In genomic region chr2:241149925-241150659, GRCh38 we compare ENCODE assay signal across 8 cellular contexts. TPM values are rescaled to one million over a fixed set of nuclear protein-coding genes. Genes with fewer than 3 reads are reported as not detected.
A peak's percentile ranks its signal among the peaks of the same experiment; 100 is the strongest.
DNase-seq lines count a peak whose midpoint lies in the region; ATAC-seq and TF ChIP-seq lines count a peak whose summit lies in the region.

A gene with protein sequence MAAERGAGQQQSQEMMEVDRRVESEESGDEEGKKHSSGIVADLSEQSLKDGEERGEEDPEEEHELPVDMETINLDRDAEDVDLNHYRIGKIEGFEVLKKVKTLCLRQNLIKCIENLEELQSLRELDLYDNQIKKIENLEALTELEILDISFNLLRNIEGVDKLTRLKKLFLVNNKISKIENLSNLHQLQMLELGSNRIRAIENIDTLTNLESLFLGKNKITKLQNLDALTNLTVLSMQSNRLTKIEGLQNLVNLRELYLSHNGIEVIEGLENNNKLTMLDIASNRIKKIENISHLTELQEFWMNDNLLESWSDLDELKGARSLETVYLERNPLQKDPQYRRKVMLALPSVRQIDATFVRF (plus strand): TSS chr2:241150467. CDS start chr2:241150496, 29 bp downstream.

- H3K4me3 Mint-ChIP-seq in CD4-positive, CD25-positive, alpha-beta regulatory T cell = peak within 1 kb of the TSS; percentile 95 to 100 (median 98)

- peaks cover 6% of the 10 kb centered on the region for H3K27me3 Mint-ChIP-seq in CD4-positive, CD25-positive, alpha-beta regulatory T cell

- peak; percentile 9 for TF ChIP-seq CTCF in liver (IDR thresholded peaks at IDR 0.05; ENCODE audit: low read depth, low read length, missing input control)

- peak within 1 kb of the TSS; percentile 93 to 98 (median 95) for H3K27ac Mint-ChIP-seq in CD4-positive, CD25-positive, alpha-beta regulatory T cell

- peak within 1 kb of the TSS; percentile 75 for H3K27ac ChIP-seq in CD4-positive, CD25-positive, alpha-beta regulatory T cell (ENCODE audit: insufficient read depth, low read length, poor library complexity, severe bottlenecking)
- H3K27ac ChIP-seq in liver (ENCODE audit: low read depth in 1 of 2, low read length in 2 of 2) = peak within 1 kb of the TSS; percentile 55 to 64

- DNase-seq in CD4-positive, CD25-positive, alpha-beta regulatory T cell = peak; percentile 95 to 97 (median 96)
- peak; percentile 95 for DNase-seq in NCI-H774 (lab: John Stamatoyannopoulos, UW)
- DNase-seq in activated CD4-positive, alpha-beta T cell treated with anti-CD3 and anti-CD28 coated beads, Interleukin-2, amount 50 U/mL, for 4 hours = peak; percentile 92 to 93
- DNase-seq in dermis blood vessel endothelial cell = peak; percentile 96
- DNase-seq in stimulated activated CD4-positive, alpha-beta T cell treated with anti-CD3 and anti-CD28 coated beads, Interleukin-4, amount 100 ng/mL, for 24 hours = peak; percentile 96

- no peaks in the 10 kb centered on the region for H3K9me3 Mint-ChIP-seq in CD4-positive, CD25-positive, alpha-beta regulatory T cell

- H3K9me3 ChIP-seq in CD4-positive, CD25-positive, alpha-beta regulatory T cell (ENCODE audit: control insufficient read depth in 2 of 2, low read length in 2 of 2) = no peaks in the 10 kb centered on the region
- H3K9me3 ChIP-seq in liver (ENCODE audit: control insufficient read depth in 4 of 4, low read length in 3 of 4) = no peaks in the 10 kb centered on the region

- H3K27me3 ChIP-seq in CD4-positive, CD25-positive, alpha-beta regulatory T cell (ENCODE audit: control insufficient read depth, insufficient read depth, low read length) = no peaks in the 10 kb centered on the region
- H3K27me3 ChIP-seq in liver (ENCODE audit: control insufficient read depth in 4 of 4, insufficient read depth in 4 of 4, low read length in 3 of 4) = no peaks in the 10 kb centered on the region

- peak within 1 kb of the TSS; percentile 88 for H3K4me3 ChIP-seq in CD4-positive, CD25-positive, alpha-beta regulatory T cell (ENCODE audit: low read depth, low read length)
- peak within 1 kb of the TSS; percentile 83 to 98 (median 96) for H3K4me3 ChIP-seq in liver (ENCODE audit: low read depth in 1 of 3, low read length in 3 of 3)

- peak within 1 kb of the TSS in 1 of 2 donors; percentile 24 for H3K9ac ChIP-seq in liver (ENCODE audit: low read depth in 1 of 2, low read length in 2 of 2)

- peaks cover 6% of the 10 kb centered on the region for H3K36me3 Mint-ChIP-seq in CD4-positive, CD25-positive, alpha-beta regulatory T cell

- peaks cover 8% of the 10 kb centered on the region for H3K36me3 ChIP-seq in CD4-positive, CD25-positive, alpha-beta regulatory T cell (ENCODE audit: control insufficient read depth, insufficient read depth, low read length)
- peaks cover 0 to 3% (median 2%) of the 10 kb centered on the region in 4 donors for H3K36me3 ChIP-seq in liver (ENCODE audit: control insufficient read depth in 4 of 4, insufficient read depth in 3 of 4, low read depth in 1 of 4, low read length in 3 of 4)

- peak; percentile 82 to 84 for ATAC-seq in CD4-positive, CD25-positive, alpha-beta regulatory T cell (ENCODE audit: low read depth in 2 of 2)
- ATAC-seq in GM19395 (IDR thresholded peaks at IDR 0.05; ENCODE audit: unreplicated experiment) (peak; percentile 75), HG03565 (IDR thresholded peaks at IDR 0.05; ENCODE audit: unreplicated experiment) (peak; percentile 64)

- WGBS in liver = under 1% methylated on average over 73 of the region's 73 CpGs

- peak; percentile 41 to 53 for TF ChIP-seq RAD21 in liver (IDR thresholded peaks at IDR 0.05)

- peaks cover 14 to 56% (median 44%) of the 10 kb centered on the region in 4 donors for H3K4me1 Mint-ChIP-seq in CD4-positive, CD25-positive, alpha-beta regulatory T cell

- H3K4me1 ChIP-seq in CD4-positive, CD25-positive, alpha-beta regulatory T cell (ENCODE audit: control insufficient read depth, insufficient read depth, low read length, poor library complexity, severe bottlenecking) = peaks cover 24% of the 10 kb centered on the region
- H3K4me1 ChIP-seq in liver (ENCODE audit: control insufficient read depth in 4 of 4, insufficient read depth in 4 of 4, low read length in 3 of 4) = peaks cover 3 to 26% (median 19%) of the 10 kb centered on the region in 4 donors

TF ChIP-seq in liver, 16 proteins besides CTCF, POLR2A, EP300 and RAD21:
- TF ChIP-seq EGR1 (IDR thresholded peaks at IDR 0.05; ENCODE audit: low read depth in 2 of 2) = no peak
- TF ChIP-seq HNF4A (conservative IDR thresholded peaks at IDR 0.05) = no peak
- TF ChIP-seq FOXA2 (IDR thresholded peaks at IDR 0.05) = no peak
- TF ChIP-seq GABPA (IDR thresholded peaks at IDR 0.05 in 1 of 2, conservative IDR thresholded peaks at IDR 0.05 in 1 of 2) = peak in 1 of 2 donors; percentile 76
- TF ChIP-seq YY1 (IDR thresholded peaks at IDR 0.05) = peak; percentile 98
- no peak for TF ChIP-seq NR2F2 (IDR thresholded peaks at IDR 0.05)
- TF ChIP-seq ATF3 (IDR thresholded peaks at IDR 0.05) = no peak
- peak; percentile 43 for TF ChIP-seq MAX (IDR thresholded peaks at IDR 0.05)
- no peak for TF ChIP-seq JUND (IDR thresholded peaks at IDR 0.05)
- no peak for TF ChIP-seq FOXA1 (IDR thresholded peaks at IDR 0.05)
- peak; percentile 71 for TF ChIP-seq SP1 (IDR thresholded peaks at IDR 0.05)
- TF ChIP-seq HNF4G (IDR thresholded peaks at IDR 0.05) = no peak
- no peak for TF ChIP-seq RXRA (IDR thresholded peaks at IDR 0.05)
- TF ChIP-seq, protein P1, sequence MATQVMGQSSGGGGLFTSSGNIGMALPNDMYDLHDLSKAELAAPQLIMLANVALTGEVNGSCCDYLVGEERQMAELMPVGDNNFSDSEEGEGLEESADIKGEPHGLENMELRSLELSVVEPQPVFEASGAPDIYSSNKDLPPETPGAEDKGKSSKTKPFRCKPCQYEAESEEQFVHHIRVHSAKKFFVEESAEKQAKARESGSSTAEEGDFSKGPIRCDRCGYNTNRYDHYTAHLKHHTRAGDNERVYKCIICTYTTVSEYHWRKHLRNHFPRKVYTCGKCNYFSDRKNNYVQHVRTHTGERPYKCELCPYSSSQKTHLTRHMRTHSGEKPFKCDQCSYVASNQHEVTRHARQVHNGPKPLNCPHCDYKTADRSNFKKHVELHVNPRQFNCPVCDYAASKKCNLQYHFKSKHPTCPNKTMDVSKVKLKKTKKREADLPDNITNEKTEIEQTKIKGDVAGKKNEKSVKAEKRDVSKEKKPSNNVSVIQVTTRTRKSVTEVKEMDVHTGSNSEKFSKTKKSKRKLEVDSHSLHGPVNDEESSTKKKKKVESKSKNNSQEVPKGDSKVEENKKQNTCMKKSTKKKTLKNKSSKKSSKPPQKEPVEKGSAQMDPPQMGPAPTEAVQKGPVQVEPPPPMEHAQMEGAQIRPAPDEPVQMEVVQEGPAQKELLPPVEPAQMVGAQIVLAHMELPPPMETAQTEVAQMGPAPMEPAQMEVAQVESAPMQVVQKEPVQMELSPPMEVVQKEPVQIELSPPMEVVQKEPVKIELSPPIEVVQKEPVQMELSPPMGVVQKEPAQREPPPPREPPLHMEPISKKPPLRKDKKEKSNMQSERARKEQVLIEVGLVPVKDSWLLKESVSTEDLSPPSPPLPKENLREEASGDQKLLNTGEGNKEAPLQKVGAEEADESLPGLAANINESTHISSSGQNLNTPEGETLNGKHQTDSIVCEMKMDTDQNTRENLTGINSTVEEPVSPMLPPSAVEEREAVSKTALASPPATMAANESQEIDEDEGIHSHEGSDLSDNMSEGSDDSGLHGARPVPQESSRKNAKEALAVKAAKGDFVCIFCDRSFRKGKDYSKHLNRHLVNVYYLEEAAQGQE (IDR thresholded peaks at IDR 0.05) = peak; percentile 23
- no peak for TF ChIP-seq TAF1 (conservative IDR thresholded peaks at IDR 0.05)
- TF ChIP-seq, protein P2, sequence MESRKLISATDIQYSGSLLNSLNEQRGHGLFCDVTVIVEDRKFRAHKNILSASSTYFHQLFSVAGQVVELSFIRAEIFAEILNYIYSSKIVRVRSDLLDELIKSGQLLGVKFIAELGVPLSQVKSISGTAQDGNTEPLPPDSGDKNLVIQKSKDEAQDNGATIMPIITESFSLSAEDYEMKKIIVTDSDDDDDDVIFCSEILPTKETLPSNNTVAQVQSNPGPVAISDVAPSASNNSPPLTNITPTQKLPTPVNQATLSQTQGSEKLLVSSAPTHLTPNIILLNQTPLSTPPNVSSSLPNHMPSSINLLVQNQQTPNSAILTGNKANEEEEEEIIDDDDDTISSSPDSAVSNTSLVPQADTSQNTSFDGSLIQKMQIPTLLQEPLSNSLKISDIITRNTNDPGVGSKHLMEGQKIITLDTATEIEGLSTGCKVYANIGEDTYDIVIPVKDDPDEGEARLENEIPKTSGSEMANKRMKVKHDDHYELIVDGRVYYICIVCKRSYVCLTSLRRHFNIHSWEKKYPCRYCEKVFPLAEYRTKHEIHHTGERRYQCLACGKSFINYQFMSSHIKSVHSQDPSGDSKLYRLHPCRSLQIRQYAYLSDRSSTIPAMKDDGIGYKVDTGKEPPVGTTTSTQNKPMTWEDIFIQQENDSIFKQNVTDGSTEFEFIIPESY (IDR thresholded peaks at IDR 0.05) = no peak

RNA-seq across cellular contexts. Expression of the gene that starts here (rescaled TPM):
- 68.0 TPM for total RNA-seq in CD4-positive, CD25-positive, alpha-beta regulatory T cell
- polyA plus RNA-seq in CD4-positive, CD25-positive, alpha-beta regulatory T cell = 100 to 1,000 TPM in 3 of 4 donors, 10 to 100 TPM in 1; 90.5 to 150 (median 108) TPM
- total RNA-seq in dermis blood vessel endothelial cell = 47.6 and 55.1 TPM in 2 replicates
- 10 to 100 TPM; 18.0 to 30.0 TPM for total RNA-seq in liver
- polyA plus RNA-seq in liver = 10 to 100 TPM; 28.0 to 45.8 TPM

Comparison
In these comparisons a context has a peak if more than half of its experiments do, and no peak if none do; other contexts are left out.
1. Peak in every context shown above with its lines: DNase-seq, ATAC-seq, H3K4me3 ChIP-seq and H3K27ac ChIP-seq.